Comparison of ENCODE assay signal across 21 cellular contexts in genomic region chr7:158694650-158695049, GRCh38.
"Had no signal": no experiment of that assay in that cellular context is flagged by ENCODE, and none has a peak within 500 bp of the region (broad histone marks: within the 10 kb centered on the region; RNA-seq: fewer than 3 reads in every experiment).

No MANE protein-coding gene starts in this region.

- ATAC-seq: activated naive CD8-positive, alpha-beta T cell treated with anti-CD3 and anti-CD28 coated beads, Interleukin-2, amount 50 U/mL, for 24 hours; gastroesophageal sphincter; right lobe of liver; stimulated activated naive CD8-positive, alpha-beta T cell treated with anti-CD3 and anti-CD28 coated beads, Interleukin-15, amount 100 ng/mL, for 72 hours; upper lobe of right lung had no signal

- H3K9me3 ChIP-seq: gastroesophageal sphincter, neutrophil, right lobe of liver, upper lobe of right lung had no signal

- FAIRE-seq: endothelial cell of umbilical vein had no signal

- H3K4me1 ChIP-seq: right lobe of liver, upper lobe of right lung had no signal

- H3K4me3 Mint-ChIP-seq: activated naive CD4-positive, alpha-beta T cell treated with anti-CD3 and anti-CD28 coated beads, Interleukin-2, amount 10 ng/mL, durations not matched to agents 7 days and 5 days; activated naive CD8-positive, alpha-beta T cell treated with anti-CD3 and anti-CD28 coated beads, Interleukin-2, amount 50 U/mL, for 24 hours; mesothelial cell of epicardium; naive B cell; nephron progenitor cell; stimulated activated naive CD8-positive, alpha-beta T cell treated with anti-CD3 and anti-CD28 coated beads, Interleukin-15, amount 100 ng/mL, for 72 hours had no signal

- H3K9me3 Mint-ChIP-seq: activated naive CD4-positive, alpha-beta T cell treated with anti-CD3 and anti-CD28 coated beads, Interleukin-2, amount 10 ng/mL, durations not matched to agents 7 days and 5 days; activated naive CD8-positive, alpha-beta T cell treated with anti-CD3 and anti-CD28 coated beads, Interleukin-2, amount 50 U/mL, for 24 hours; activated T-cell treated with anti-CD3 and anti-CD28 coated beads, Interleukin-2, amount 50 U/mL, for 72 hours; mesothelial cell of epicardium; naive B cell; nephron progenitor cell; stimulated activated naive CD8-positive, alpha-beta T cell treated with anti-CD3 and anti-CD28 coated beads, Interleukin-15, amount 100 ng/mL, for 72 hours had no signal

- DNase-seq: activated CD4-positive, alpha-beta T cell treated with anti-CD3 and anti-CD28 coated beads for 48 hours; activated gamma-delta T cell; activated naive CD4-positive, alpha-beta T cell treated with anti-CD3 and anti-CD28 coated beads, Interleukin-2, amount 10 ng/mL, durations not matched to agents 7 days and 5 days; activated naive CD8-positive, alpha-beta T cell treated with anti-CD3 and anti-CD28 coated beads, Interleukin-2, amount 50 U/mL, for 24 hours; activated T-cell treated with anti-CD3 and anti-CD28 coated beads for 4 hours; activated T-cell treated with anti-CD3 and anti-CD28 coated beads, Interleukin-2, amount 50 U/mL, for 72 hours; amygdala; central memory CD4-positive, alpha-beta T cell; head of caudate nucleus; hippocampal formation; naive B cell; nephron progenitor cell; right lobe of liver; stimulated activated CD4-positive, alpha-beta T cell treated with anti-CD3 and anti-CD28 coated beads, Interleukin-2, amount 100 ng/mL, for 48 hours; stimulated activated naive CD8-positive, alpha-beta T cell treated with anti-CD3 and anti-CD28 coated beads, Interleukin-15, amount 100 ng/mL, for 72 hours; substantia nigra; upper lobe of right lung had no signal

- H3K36me3 Mint-ChIP-seq: naive B cell had no signal

- H3K27ac ChIP-seq: gastroesophageal sphincter, neutrophil, right lobe of liver, upper lobe of right lung had no signal

- H3K27me3 Mint-ChIP-seq: activated naive CD4-positive, alpha-beta T cell treated with anti-CD3 and anti-CD28 coated beads, Interleukin-2, amount 10 ng/mL, durations not matched to agents 7 days and 5 days; activated naive CD8-positive, alpha-beta T cell treated with anti-CD3 and anti-CD28 coated beads, Interleukin-2, amount 50 U/mL, for 24 hours; naive B cell; stimulated activated naive CD8-positive, alpha-beta T cell treated with anti-CD3 and anti-CD28 coated beads, Interleukin-15, amount 100 ng/mL, for 72 hours had no signal

- H3K4me1 Mint-ChIP-seq: mesothelial cell of epicardium, nephron progenitor cell had no signal

- H3K4me3 ChIP-seq: gastroesophageal sphincter, right lobe of liver, upper lobe of right lung had no signal

- H3K27me3 ChIP-seq: gastroesophageal sphincter, neutrophil, right lobe of liver, upper lobe of right lung had no signal

- H3K27ac Mint-ChIP-seq: activated naive CD4-positive, alpha-beta T cell treated with anti-CD3 and anti-CD28 coated beads, Interleukin-2, amount 10 ng/mL, durations not matched to agents 7 days and 5 days; activated naive CD8-positive, alpha-beta T cell treated with anti-CD3 and anti-CD28 coated beads, Interleukin-2, amount 50 U/mL, for 24 hours; mesothelial cell of epicardium; stimulated activated naive CD8-positive, alpha-beta T cell treated with anti-CD3 and anti-CD28 coated beads, Interleukin-15, amount 100 ng/mL, for 72 hours had no signal

- H3K36me3 ChIP-seq: right lobe of liver, upper lobe of right lung had no signal
